1 cellular context compared by ENCODE assay signal in genomic region chr2:106184394-106184793, GRCh38.
TF ChIP-seq lines count a peak whose summit lies in the region.

No MANE protein-coding gene starts in this region.

TF ChIP-seq in HepG2, 621 proteins besides CTCF, POLR2A, EP300 and RAD21 (continued from another document):
- TF ChIP-seq ZNF564 (CRISPR knock-in tag; IDR thresholded peaks at IDR 0.05) (no peak), IRF1 (CRISPR knock-in tag; IDR thresholded peaks at IDR 0.05; ENCODE audit: low read depth) (no peak), PAXIP1 (CRISPR knock-in tag; conservative IDR thresholded peaks at IDR 0.05) (no peak), ZNF251 (CRISPR knock-in tag; IDR thresholded peaks at IDR 0.05) (no peak), BCL6 (CRISPR knock-in tag; IDR thresholded peaks at IDR 0.05) (no peak), ZNF343 (CRISPR knock-in tag; IDR thresholded peaks at IDR 0.05) (no peak), CAMTA2 (CRISPR knock-in tag; IDR thresholded peaks at IDR 0.05; ENCODE audit: borderline replicate concordance) (no peak), ZNF543 (CRISPR knock-in tag; IDR thresholded peaks at IDR 0.05) (no peak), PHB2 (IDR thresholded peaks at IDR 0.05; ENCODE audit: partially characterized antibody) (no peak), KLF13 (CRISPR knock-in tag; IDR thresholded peaks at IDR 0.05) (no peak), IKZF5 (CRISPR knock-in tag; IDR thresholded peaks at IDR 0.05) (no peak), FOSL1 (CRISPR knock-in tag; IDR thresholded peaks at IDR 0.05; ENCODE audit: borderline replicate concordance) (no peak), RORA (CRISPR knock-in tag; IDR thresholded peaks at IDR 0.05) (no peak), ZBTB2 (CRISPR knock-in tag; IDR thresholded peaks at IDR 0.05; ENCODE audit: low read depth) (no peak), NONO (IDR thresholded peaks at IDR 0.05) (no peak), NONO (CRISPR knock-in tag; conservative IDR thresholded peaks at IDR 0.05) (no peak)
TF ChIP-seq in HepG2: peak in this region for 0.
